Comparison of ENCODE assay signal across 15 cellular contexts in the genomic region with DNA sequence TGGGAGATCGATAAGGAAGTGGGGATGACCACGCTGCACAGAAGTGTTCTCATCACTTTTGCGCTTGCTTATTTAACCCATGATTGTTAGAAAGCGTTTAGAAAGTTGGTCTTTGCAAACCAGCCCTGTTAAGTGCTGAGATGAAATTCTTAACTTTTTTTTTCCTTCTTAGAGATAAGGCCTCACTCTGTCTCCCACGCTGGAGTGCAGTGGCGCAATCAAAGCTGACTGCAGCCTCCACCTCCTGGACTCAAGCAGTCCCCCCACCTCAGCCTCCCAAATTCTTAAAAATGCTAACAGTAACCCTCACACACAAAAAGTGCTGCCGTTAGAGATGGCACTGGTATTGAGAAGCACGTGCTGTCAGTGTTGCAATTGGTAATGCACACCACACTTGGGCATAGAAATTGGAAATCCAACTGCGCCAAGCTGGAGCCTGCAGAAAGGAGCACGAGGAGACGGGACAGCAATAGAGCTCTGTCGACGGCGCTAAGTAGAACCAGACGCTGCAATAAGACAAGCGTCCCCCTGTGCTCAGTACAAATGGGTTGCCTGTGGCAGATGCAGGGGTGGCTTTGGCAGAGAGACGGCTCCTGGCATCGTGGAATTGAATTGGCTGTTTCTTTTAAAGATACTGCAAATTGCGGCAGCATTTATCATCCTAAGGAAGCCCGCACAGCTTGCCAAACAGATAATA.
DNase-seq lines count a peak whose midpoint lies in the region; TF ChIP-seq lines count a peak whose summit lies in the region.
"Had no signal": no experiment of that assay in that cellular context is flagged by ENCODE, and none has a peak within 500 bp of the region (broad histone marks: within the 10 kb centered on the region; RNA-seq: fewer than 3 reads in every experiment).

No MANE protein-coding gene starts in this region.

- intact Hi-C loops in dorsolateral prefrontal cortex (cut with DNase I) (no loop called here), colonic mucosa (cut with DNase I) (no loop called here)
- intact Hi-C loops in activated T-helper 2 cell treated with anti-CD3 and anti-CD28 coated beads, Interferon-gamma antibody, Interleukin-2, Interleukin-4, amounts not matched to agents 10 μg/mL and 5 μg/mL and 100 μg/mL, durations not matched to agents 14 hours and 24 hours and 36 hours (cut with micrococcal nuclease) = no loop called here

- H3K27ac ChIP-seq in dorsolateral prefrontal cortex (peak overlapping the region in 40 of 59 donors; percentile 1 to 79 (median 44)), mesendoderm (ENCODE audit: low read depth, low read length) (no peak overlapping the region), substantia nigra (ENCODE audit: low read depth, low read length, poor library complexity, severe bottlenecking) (peak overlapping the region; percentile 67), colonic mucosa (no peak overlapping the region)
- H3K27ac ChIP-seq: A549 had no signal

- no peaks in the 10 kb centered on the region for H3K9me3 Mint-ChIP-seq in activated T-helper 2 cell treated with anti-CD3 and anti-CD28 coated beads, Interferon-gamma antibody, Interleukin-2, Interleukin-4, amounts not matched to agents 10 μg/mL and 5 μg/mL and 100 μg/mL, durations not matched to agents 14 hours and 24 hours and 36 hours
- H3K9me3 Mint-ChIP-seq: CD4-positive, CD25-positive, alpha-beta regulatory T cell had no signal

- no peak overlapping the region for H3K18ac ChIP-seq in mesendoderm (ENCODE audit: low read length)

- no peak overlapping the region for H3K27ac Mint-ChIP-seq in activated T-helper 2 cell treated with anti-CD3 and anti-CD28 coated beads, Interferon-gamma antibody, Interleukin-2, Interleukin-4, amounts not matched to agents 10 μg/mL and 5 μg/mL and 100 μg/mL, durations not matched to agents 14 hours and 24 hours and 36 hours
- H3K27ac Mint-ChIP-seq: CD4-positive, CD25-positive, alpha-beta regulatory T cell; H9 had no signal

- no CpG with 5 or more reads among the region's 20 CpGs for WGBS in mesendoderm (ENCODE audit: extremely low coverage, insufficient coverage, low lambda C conversion rate)

- TF ChIP-seq CTCF in dorsolateral prefrontal cortex (IDR thresholded peaks at IDR 0.05 in 54 of 56, conservative IDR thresholded peaks at IDR 0.05 in 2 of 56; ENCODE audit: low read depth in 1 of 56, partially characterized antibody in 56 of 56) (no peak), colonic mucosa (IDR thresholded peaks at IDR 0.05) (no peak)

- H3K27me3 ChIP-seq in dorsolateral prefrontal cortex = peaks cover 0 to 54% (median 11%) of the 10 kb centered on the region in 45 donors
- no peaks in the 10 kb centered on the region for H3K27me3 ChIP-seq in mesendoderm (ENCODE audit: insufficient read depth, low read length, poor library complexity)
- H3K27me3 ChIP-seq in colonic mucosa = no peaks in the 10 kb centered on the region

- peaks cover 3% of the 10 kb centered on the region for H3K4me1 Mint-ChIP-seq in activated T-helper 2 cell treated with anti-CD3 and anti-CD28 coated beads, Interferon-gamma antibody, Interleukin-2, Interleukin-4, amounts not matched to agents 10 μg/mL and 5 μg/mL and 100 μg/mL, durations not matched to agents 14 hours and 24 hours and 36 hours (ENCODE audit: low read depth)

- H3K4me2 ChIP-seq in mesendoderm (ENCODE audit: low read length) = no peak overlapping the region
- H3K4me2 ChIP-seq: A549 had no signal

- H3K9ac ChIP-seq in mesendoderm (ENCODE audit: low read length) (no peak overlapping the region), colonic mucosa (ENCODE audit: low read depth in 2 of 2, low read length in 2 of 2) (no peak overlapping the region)

- no peak overlapping the region for H3K4me3 Mint-ChIP-seq in activated T-helper 2 cell treated with anti-CD3 and anti-CD28 coated beads, Interferon-gamma antibody, Interleukin-2, Interleukin-4, amounts not matched to agents 10 μg/mL and 5 μg/mL and 100 μg/mL, durations not matched to agents 14 hours and 24 hours and 36 hours (ENCODE audit: low read depth)
- H3K4me3 Mint-ChIP-seq: CD4-positive, CD25-positive, alpha-beta regulatory T cell; H9 had no signal

- H2AK5ac ChIP-seq in mesendoderm (ENCODE audit: low read length) = no peak overlapping the region

- no peak overlapping the region for H2BK120ac ChIP-seq in mesendoderm (ENCODE audit: low read depth, low read length)

- peaks cover 3% of the 10 kb centered on the region for H3K79me1 ChIP-seq in mesendoderm (ENCODE audit: low read length)

- no peak overlapping the region for H2BK5ac ChIP-seq in mesendoderm (ENCODE audit: low read length)

- no peak overlapping the region for H3K23ac ChIP-seq in mesendoderm (ENCODE audit: low read length)

- H3K27me3 Mint-ChIP-seq in activated T-helper 2 cell treated with anti-CD3 and anti-CD28 coated beads, Interferon-gamma antibody, Interleukin-2, Interleukin-4, amounts not matched to agents 10 μg/mL and 5 μg/mL and 100 μg/mL, durations not matched to agents 14 hours and 24 hours and 36 hours (ENCODE audit: low read depth) = no peaks in the 10 kb centered on the region
- H3K27me3 Mint-ChIP-seq: CD4-positive, CD25-positive, alpha-beta regulatory T cell had no signal

- no peak overlapping the region for H3K4ac ChIP-seq in mesendoderm (ENCODE audit: low read depth, low read length)

- H3K36me3 ChIP-seq in mesendoderm (ENCODE audit: control insufficient read depth, insufficient read depth, low read length) (no peaks in the 10 kb centered on the region), colonic mucosa (no peaks in the 10 kb centered on the region)

- H3K4me1 ChIP-seq in mesendoderm (ENCODE audit: control insufficient read depth, low read depth, low read length) (no peaks in the 10 kb centered on the region), colonic mucosa (no peaks in the 10 kb centered on the region)

- no peaks in the 10 kb centered on the region for H3K9me3 ChIP-seq in colonic mucosa
- H3K9me3 ChIP-seq: A549 had no signal

- H4K5ac ChIP-seq in mesendoderm (ENCODE audit: low read length) = no peak overlapping the region

- DNase-seq in NCI-H226 (peak; percentile 15), dorsolateral prefrontal cortex (peak in 6 of 10 donors; percentile 38 to 66 (median 54)), mesendoderm (peak; percentile 9), substantia nigra (lab: John Stamatoyannopoulos, UW) (peak in 38 of 49 donors; percentile 1 to 71 (median 34)), colonic mucosa (no peak), cortex of kidney (lab: John Stamatoyannopoulos, UW) (no peak)
- DNase-seq in activated T-helper 2 cell treated with anti-CD3 and anti-CD28 coated beads, Interferon-gamma antibody, Interleukin-2, Interleukin-4, amounts not matched to agents 10 μg/mL and 5 μg/mL and 100 μg/mL, durations not matched to agents 14 hours and 24 hours and 36 hours (ENCODE audit: low spot score) = no peak
- DNase-seq: CD4-positive, CD25-positive, alpha-beta regulatory T cell; DMS53; H9; NCI-H1105 treated with DMSO at 0.1 percent for 48 hours; NCI-H187; NCI-H2171; NCI-H510A had no signal

- no peak overlapping the region for H4K8ac ChIP-seq in mesendoderm (ENCODE audit: low read depth, low read length)

- H3K4me3 ChIP-seq in dorsolateral prefrontal cortex (peak overlapping the region in 4 of 59 donors; percentile 8 to 24 (median 18)), mesendoderm (ENCODE audit: low read length) (no peak overlapping the region), colonic mucosa (no peak overlapping the region)
- H3K4me3 ChIP-seq: A549 had no signal

- H3K56ac ChIP-seq in mesendoderm (ENCODE audit: low read length) = no peak overlapping the region

- H2BK15ac ChIP-seq in mesendoderm (replicated peaks; ENCODE audit: low read depth) = no peak overlapping the region

- H3K79me2 ChIP-seq in mesendoderm (ENCODE audit: control insufficient read depth, insufficient read depth, low read length) = no peaks in the 10 kb centered on the region

- H3K36me3 Mint-ChIP-seq in activated T-helper 2 cell treated with anti-CD3 and anti-CD28 coated beads, Interferon-gamma antibody, Interleukin-2, Interleukin-4, amounts not matched to agents 10 μg/mL and 5 μg/mL and 100 μg/mL, durations not matched to agents 14 hours and 24 hours and 36 hours (ENCODE audit: low read depth) = peaks cover 18% of the 10 kb centered on the region

Comparison
In these comparisons a context has a peak if more than half of its experiments do, and no peak if none do; other contexts are left out.
1. DNase-seq: peak in NCI-H226 (single experiment), dorsolateral prefrontal cortex (6 of 10), mesendoderm (single experiment) and substantia nigra (38 of 49); none in activated T-helper 2 cell treated with anti-CD3 and anti-CD28 coated beads, Interferon-gamma antibody, Interleukin-2, Interleukin-4, amounts not matched to agents 10 μg/mL and 5 μg/mL and 100 μg/mL, durations not matched to agents 14 hours and 24 hours and 36 hours (single experiment), colonic mucosa (single experiment) and cortex of kidney (single experiment).
2. H3K27ac ChIP-seq: peak in dorsolateral prefrontal cortex (40 of 59) and substantia nigra (single experiment); none in mesendoderm (single experiment) and colonic mucosa (single experiment).